ENCODE assay signal across 14 cellular contexts in the genomic region with DNA sequence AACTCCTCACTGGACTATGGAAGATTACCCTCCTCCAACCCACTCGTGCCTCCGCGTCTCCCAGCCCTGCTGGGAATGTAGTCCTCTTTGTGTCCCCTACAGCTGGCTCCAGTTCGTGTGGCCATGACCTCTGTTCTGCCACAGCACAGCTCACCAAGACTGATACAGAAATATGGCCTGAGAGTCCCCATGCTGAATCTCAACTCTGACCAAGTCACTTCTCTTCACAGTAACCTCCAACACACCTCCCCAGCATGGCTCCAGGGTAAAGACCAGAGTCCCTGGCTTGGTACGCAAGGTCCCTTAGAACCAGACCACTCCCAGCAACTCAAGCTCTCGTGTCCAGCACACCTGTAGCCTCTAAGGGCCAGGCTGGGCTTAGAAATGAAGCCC. TPM values are rescaled to one million over a fixed set of nuclear protein-coding genes. Genes with fewer than 3 reads are reported as not detected.
DNase-seq lines count a peak whose midpoint lies in the region; ATAC-seq and TF ChIP-seq lines count a peak whose summit lies in the region.
"Had no signal": no experiment of that assay in that cellular context is flagged by ENCODE, and none has a peak within 500 bp of the region (broad histone marks: within the 10 kb centered on the region; RNA-seq: fewer than 3 reads in every experiment).

No MANE protein-coding gene starts in this region.

- H3K27me3 ChIP-seq in NT2/D1 (ENCODE audit: insufficient read depth, insufficient read length) (no peaks in the 10 kb centered on the region), fibroblast of lung (ENCODE audit: control insufficient read depth, insufficient read depth, low read length) (no peaks in the 10 kb centered on the region)

- ATAC-seq in activated CD4-positive, alpha-beta T cell treated with anti-CD3 and anti-CD28 coated beads for 36 hours: no peak

- H2AFZ ChIP-seq in fibroblast of lung (ENCODE audit: low read length): no peak overlapping the region

- H3K4me2 ChIP-seq in fibroblast of lung (ENCODE audit: extremely low read depth, insufficient read depth, low read length): no peak overlapping the region

- H3K79me2 ChIP-seq in fibroblast of lung (ENCODE audit: control insufficient read depth, insufficient read depth, low read length): no peaks in the 10 kb centered on the region

- no peak for DNase-seq in NT2/D1 (ENCODE audit: low read depth, low spot score)
- DNase-seq in fibroblast of lung (ENCODE audit: low read depth in 2 of 2): no peak
- DNase-seq in osteocyte (ENCODE audit: extremely low spot score, unreplicated experiment): no peak
- no peak for DNase-seq in NCI-H510A treated with DMSO at 0.1 percent for 48 hours (lab: John Stamatoyannopoulos, UW)
- DNase-seq in NCI-H187 (lab: John Stamatoyannopoulos, UW): no peak
- no peak for DNase-seq in stimulated activated CD4-positive, alpha-beta T cell treated with anti-CD3 and anti-CD28 coated beads, Interleukin-12 subunit alpha, Interleukin-12 subunit beta, amount 100 ng/mL, for 4 hours
- DNase-seq in activated CD4-positive, alpha-beta T cell treated with anti-CD3 and anti-CD28 coated beads for 36 hours: no peak
- DNase-seq: hypothalamus; midbrain; stimulated activated CD8-positive, alpha-beta memory T cell treated with anti-CD3 and anti-CD28 coated beads, Interleukin-4, amount 100 ng/mL, for 48 hours; WERI-Rb-1 had no signal

- H4K20me1 ChIP-seq in fibroblast of lung (ENCODE audit: control insufficient read depth, extremely low read depth, insufficient read depth, low read length): no peaks in the 10 kb centered on the region

- POLR2A ChIA-PET in activated CD4-positive, alpha-beta T cell treated with anti-CD3 and anti-CD28 coated beads for 36 hours (lab: Charles Lee): interaction anchor here (0.6 kb wide), 1 partner anchor 462 kb away, joined by 3 read pairs; no protein-coding TSS in a partner anchor

- H3K27ac ChIP-seq in 22Rv1: peak overlapping the region; percentile 67
- peak overlapping the region; percentile 95 for H3K27ac ChIP-seq in fibroblast of lung (ENCODE audit: insufficient read depth, low read length)
- H3K27ac ChIP-seq: WERI-Rb-1 had no signal

- H3K36me3 ChIP-seq in NT2/D1 (ENCODE audit: insufficient read depth, insufficient read length, low read length) (peaks cover 74% of the 10 kb centered on the region), fibroblast of lung (ENCODE audit: control insufficient read depth, insufficient read depth, low read length) (peaks cover 24% of the 10 kb centered on the region)

- H3K4me3 Mint-ChIP-seq in osteocyte (ENCODE audit: unreplicated experiment): no peak overlapping the region
- H3K4me3 Mint-ChIP-seq in activated CD4-positive, alpha-beta T cell treated with anti-CD3 and anti-CD28 coated beads for 36 hours: no peak overlapping the region

- H3K4me1 Mint-ChIP-seq in osteocyte (ENCODE audit: unreplicated experiment): peaks cover 61% of the 10 kb centered on the region
- no peaks in the 10 kb centered on the region for H3K4me1 Mint-ChIP-seq in activated CD4-positive, alpha-beta T cell treated with anti-CD3 and anti-CD28 coated beads for 36 hours

- H3K9ac ChIP-seq in NT2/D1 (ENCODE audit: insufficient read length, low read depth) (peak overlapping the region; percentile 43), fibroblast of lung (ENCODE audit: insufficient read depth, low read length) (no peak overlapping the region)

- no peaks in the 10 kb centered on the region for H3K9me3 Mint-ChIP-seq in osteocyte (ENCODE audit: unreplicated experiment)
- no peaks in the 10 kb centered on the region for H3K9me3 Mint-ChIP-seq in activated CD4-positive, alpha-beta T cell treated with anti-CD3 and anti-CD28 coated beads for 36 hours (ENCODE audit: low read depth)

- CTCF ChIA-PET in activated CD4-positive, alpha-beta T cell treated with anti-CD3 and anti-CD28 coated beads for 36 hours (lab: Charles Lee): no interaction called here

- H3K4me1 ChIP-seq in NT2/D1 (ENCODE audit: insufficient read depth, insufficient read length) (peaks cover 52% of the 10 kb centered on the region), fibroblast of lung (ENCODE audit: control insufficient read depth, extremely low read depth, insufficient read depth, low read length) (peaks cover 47% of the 10 kb centered on the region)

- H3K4me3 ChIP-seq in NT2/D1 (ENCODE audit: insufficient read length, low read depth) (no peak overlapping the region), fibroblast of lung (replicated peaks in 1 of 4; ENCODE audit: control extremely low read depth in 1 of 4, insufficient read depth in 1 of 4, low read depth in 3 of 4, low read length in 4 of 4) (no peak overlapping the region)

- peak overlapping the region; percentile 95 for H3K27ac Mint-ChIP-seq in osteocyte (ENCODE audit: unreplicated experiment)
- no peak overlapping the region for H3K27ac Mint-ChIP-seq in activated CD4-positive, alpha-beta T cell treated with anti-CD3 and anti-CD28 coated beads for 36 hours

- intact Hi-C loops in activated CD4-positive, alpha-beta T cell treated with anti-CD3 and anti-CD28 coated beads for 36 hours (cut with DNase I, micrococcal nuclease): no loop called here

- no peaks in the 10 kb centered on the region for H3K27me3 Mint-ChIP-seq in osteocyte (ENCODE audit: unreplicated experiment)
- peaks cover 14% of the 10 kb centered on the region for H3K27me3 Mint-ChIP-seq in activated CD4-positive, alpha-beta T cell treated with anti-CD3 and anti-CD28 coated beads for 36 hours

- TF ChIP-seq CTCF in 22Rv1 (IDR thresholded peaks at IDR 0.05) (no peak), fibroblast of lung (conservative IDR thresholded peaks at IDR 0.05 in 1 of 2, IDR thresholded peaks at IDR 0.05 in 1 of 2; ENCODE audit: low read depth in 1 of 2, low read length in 2 of 2) (no peak), osteocyte (IDR thresholded peaks at IDR 0.05) (no peak)

- H3K36me3 Mint-ChIP-seq in osteocyte (ENCODE audit: unreplicated experiment): peaks cover 26% of the 10 kb centered on the region
- peaks cover 23% of the 10 kb centered on the region for H3K36me3 Mint-ChIP-seq in activated CD4-positive, alpha-beta T cell treated with anti-CD3 and anti-CD28 coated beads for 36 hours (ENCODE audit: low read depth)

- H3K9me3 ChIP-seq in NT2/D1 (ENCODE audit: insufficient read depth, low read length): no peaks in the 10 kb centered on the region
- H3K9me3 ChIP-seq in fibroblast of lung (ENCODE audit: control insufficient read depth, insufficient read depth, low read depth, low read length): no peaks in the 10 kb centered on the region

RNA-seq across cellular contexts. Expression of a gene that starts 2.3 kb away (rescaled TPM):
- total RNA-seq in fibroblast of lung (15.9 and 36.7 TPM in 2 replicates), osteocyte (16.6 and 18.9 TPM in 2 replicates)
- polyA plus RNA-seq in fibroblast of lung: 3.4 and 3.6 TPM in 2 replicates
- 14.5 and 16.0 TPM in 2 replicates for polyA plus RNA-seq in fibroblast of lung (2012)
- polyA minus RNA-seq in fibroblast of lung (ENCODE audit: low replicate concordance): 23.6 and 24.3 TPM in 2 replicates
- total RNA-seq in activated CD4-positive, alpha-beta T cell treated with anti-CD3 and anti-CD28 coated beads for 36 hours: under 1 TPM; 0.65 to 0.85 TPM

RNA-seq across cellular contexts. Expression of a gene that starts 12.0 kb away (rescaled TPM):
- total RNA-seq in fibroblast of lung (294 and 366 TPM in 2 replicates), osteocyte (201 and 202 TPM in 2 replicates)
- 226 and 289 TPM in 2 replicates for polyA plus RNA-seq in fibroblast of lung
- polyA plus RNA-seq in fibroblast of lung (2012): 236 and 297 TPM in 2 replicates
- polyA minus RNA-seq in fibroblast of lung (ENCODE audit: low replicate concordance): 1,337 and 1,368 TPM in 2 replicates
- total RNA-seq in activated CD4-positive, alpha-beta T cell treated with anti-CD3 and anti-CD28 coated beads for 36 hours: 100 to 1,000 TPM; 205 to 231 TPM

RNA-seq across cellular contexts. Expression of a gene that starts 24.2 kb away (rescaled TPM):
- not detected in 2 replicates for total RNA-seq in fibroblast of lung
- not detected in 2 replicates for polyA plus RNA-seq in fibroblast of lung
- not detected in 2 replicates for polyA plus RNA-seq in fibroblast of lung (2012)
- not detected in 2 replicates for polyA minus RNA-seq in fibroblast of lung (ENCODE audit: low replicate concordance)
- not detected in 2 replicates for total RNA-seq in osteocyte
- under 1 TPM in 1 of 2 experiments, not detected in 1; 0.30 TPM for total RNA-seq in activated CD4-positive, alpha-beta T cell treated with anti-CD3 and anti-CD28 coated beads for 36 hours
- total RNA-seq: H4 had no signal

RNA-seq across cellular contexts. Expression of a gene that starts 33.8 kb away (rescaled TPM):
- 0.26 and 0.66 TPM in 2 replicates for total RNA-seq in fibroblast of lung
- 0.07 and 0.27 TPM in 2 replicates for polyA plus RNA-seq in fibroblast of lung
- polyA plus RNA-seq in fibroblast of lung (2012): 0.32 and 0.40 TPM in 2 replicates
- polyA minus RNA-seq in fibroblast of lung (ENCODE audit: low replicate concordance): 3.8 TPM in 1 of 2 replicates, not detected in the other
- 0.81 and 0.89 TPM in 2 replicates for total RNA-seq in osteocyte
- not detected for total RNA-seq in activated CD4-positive, alpha-beta T cell treated with anti-CD3 and anti-CD28 coated beads for 36 hours
- total RNA-seq: dermis microvascular lymphatic vessel endothelial cell had no signal

RNA-seq across cellular contexts. Expression of a gene that starts 37.9 kb away (rescaled TPM):
- 32.9 and 36.3 TPM in 2 replicates for total RNA-seq in fibroblast of lung
- polyA plus RNA-seq in fibroblast of lung: 13.3 and 20.9 TPM in 2 replicates
- polyA plus RNA-seq in fibroblast of lung (2012): 9.4 and 16.6 TPM in 2 replicates
- polyA minus RNA-seq in fibroblast of lung (ENCODE audit: low replicate concordance): 29.8 and 88.3 TPM in 2 replicates
- total RNA-seq in osteocyte: 63.8 and 66.2 TPM in 2 replicates
- 10 to 100 TPM; 35.0 to 38.5 TPM for total RNA-seq in activated CD4-positive, alpha-beta T cell treated with anti-CD3 and anti-CD28 coated beads for 36 hours
